Comparison of ENCODE assay signal across 1 cellular context in the genomic region with DNA sequence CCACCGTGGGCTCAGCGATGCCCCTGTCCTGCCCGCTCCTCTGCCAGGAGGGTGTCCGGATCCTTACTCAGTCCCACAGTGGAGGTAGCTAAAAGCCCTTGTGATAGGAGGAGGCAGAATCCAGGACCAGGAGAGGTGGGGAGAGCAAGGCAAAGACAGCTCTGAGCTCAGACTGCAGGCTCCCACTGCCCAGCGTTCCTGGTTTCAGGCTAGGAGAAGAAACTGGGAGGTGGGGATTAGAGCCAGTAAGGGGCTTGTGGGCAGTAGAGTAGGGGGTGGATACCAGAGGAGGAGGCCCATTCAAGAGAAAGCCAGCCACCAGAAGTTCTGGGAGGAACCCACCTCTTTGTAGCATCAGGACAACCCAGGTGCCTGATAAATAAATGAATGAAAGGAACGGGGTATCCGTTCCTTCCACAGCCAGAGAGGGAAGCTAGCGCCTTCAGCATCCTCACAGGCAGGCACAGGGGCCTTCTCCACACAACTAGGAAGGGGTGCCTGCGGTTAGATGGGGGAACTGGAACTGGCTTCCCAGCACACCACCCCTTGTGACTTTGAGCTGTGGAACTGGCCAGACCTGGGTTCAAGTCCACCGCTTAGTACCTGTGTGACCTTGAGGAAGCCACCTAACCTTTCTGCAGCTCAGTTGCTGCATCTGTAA.
TF ChIP-seq lines count a peak whose summit lies in the region.

No MANE protein-coding gene starts in this region.

TF ChIP-seq in WTC11, 78 proteins besides CTCF, POLR2A, EP300 and RAD21 (continued from another document):
- TF ChIP-seq, protein P1, sequence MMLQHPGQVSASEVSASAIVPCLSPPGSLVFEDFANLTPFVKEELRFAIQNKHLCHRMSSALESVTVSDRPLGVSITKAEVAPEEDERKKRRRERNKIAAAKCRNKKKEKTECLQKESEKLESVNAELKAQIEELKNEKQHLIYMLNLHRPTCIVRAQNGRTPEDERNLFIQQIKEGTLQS (CRISPR knock-in tag; conservative IDR thresholded peaks at IDR 0.05) = no peak
- no peak for TF ChIP-seq NFYB (CRISPR knock-in tag; conservative IDR thresholded peaks at IDR 0.05; ENCODE audit: low read depth)
- no peak for TF ChIP-seq TEAD4 (CRISPR knock-in tag; IDR thresholded peaks at IDR 0.05)
- TF ChIP-seq, protein P2, sequence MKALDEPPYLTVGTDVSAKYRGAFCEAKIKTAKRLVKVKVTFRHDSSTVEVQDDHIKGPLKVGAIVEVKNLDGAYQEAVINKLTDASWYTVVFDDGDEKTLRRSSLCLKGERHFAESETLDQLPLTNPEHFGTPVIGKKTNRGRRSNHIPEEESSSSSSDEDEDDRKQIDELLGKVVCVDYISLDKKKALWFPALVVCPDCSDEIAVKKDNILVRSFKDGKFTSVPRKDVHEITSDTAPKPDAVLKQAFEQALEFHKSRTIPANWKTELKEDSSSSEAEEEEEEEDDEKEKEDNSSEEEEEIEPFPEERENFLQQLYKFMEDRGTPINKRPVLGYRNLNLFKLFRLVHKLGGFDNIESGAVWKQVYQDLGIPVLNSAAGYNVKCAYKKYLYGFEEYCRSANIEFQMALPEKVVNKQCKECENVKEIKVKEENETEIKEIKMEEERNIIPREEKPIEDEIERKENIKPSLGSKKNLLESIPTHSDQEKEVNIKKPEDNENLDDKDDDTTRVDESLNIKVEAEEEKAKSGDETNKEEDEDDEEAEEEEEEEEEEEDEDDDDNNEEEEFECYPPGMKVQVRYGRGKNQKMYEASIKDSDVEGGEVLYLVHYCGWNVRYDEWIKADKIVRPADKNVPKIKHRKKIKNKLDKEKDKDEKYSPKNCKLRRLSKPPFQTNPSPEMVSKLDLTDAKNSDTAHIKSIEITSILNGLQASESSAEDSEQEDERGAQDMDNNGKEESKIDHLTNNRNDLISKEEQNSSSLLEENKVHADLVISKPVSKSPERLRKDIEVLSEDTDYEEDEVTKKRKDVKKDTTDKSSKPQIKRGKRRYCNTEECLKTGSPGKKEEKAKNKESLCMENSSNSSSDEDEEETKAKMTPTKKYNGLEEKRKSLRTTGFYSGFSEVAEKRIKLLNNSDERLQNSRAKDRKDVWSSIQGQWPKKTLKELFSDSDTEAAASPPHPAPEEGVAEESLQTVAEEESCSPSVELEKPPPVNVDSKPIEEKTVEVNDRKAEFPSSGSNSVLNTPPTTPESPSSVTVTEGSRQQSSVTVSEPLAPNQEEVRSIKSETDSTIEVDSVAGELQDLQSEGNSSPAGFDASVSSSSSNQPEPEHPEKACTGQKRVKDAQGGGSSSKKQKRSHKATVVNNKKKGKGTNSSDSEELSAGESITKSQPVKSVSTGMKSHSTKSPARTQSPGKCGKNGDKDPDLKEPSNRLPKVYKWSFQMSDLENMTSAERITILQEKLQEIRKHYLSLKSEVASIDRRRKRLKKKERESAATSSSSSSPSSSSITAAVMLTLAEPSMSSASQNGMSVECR (CRISPR knock-in tag; IDR thresholded peaks at IDR 0.05; ENCODE audit: borderline replicate concordance) = no peak
- TF ChIP-seq CREM (CRISPR knock-in tag; IDR thresholded peaks at IDR 0.05) = no peak
- no peak for TF ChIP-seq ETV6 (CRISPR knock-in tag; IDR thresholded peaks at IDR 0.05)
